ENCODE assay signal across 2 cellular contexts in genomic region chr3:156620260-156620659, GRCh38.
TF ChIP-seq lines count a peak whose summit lies in the region.

No MANE protein-coding gene starts in this region.

TF ChIP-seq in A549, 52 proteins besides CTCF, POLR2A, EP300 and RAD21 (continued from another document):
- TF ChIP-seq REST (IDR thresholded peaks at IDR 0.05) = no peak
- TF ChIP-seq CBX2 (IDR thresholded peaks at IDR 0.05; ENCODE audit: borderline replicate concordance, low read depth) = no peak
- TF ChIP-seq FOXS1 (CRISPR knock-in tag; IDR thresholded peaks at IDR 0.05) = no peak
- TF ChIP-seq JUN (IDR thresholded peaks at IDR 0.05) = no peak
- no peak for TF ChIP-seq GATA3 (IDR thresholded peaks at IDR 0.05; ENCODE audit: borderline replicate concordance)
- no peak for TF ChIP-seq EHF (CRISPR knock-in tag; IDR thresholded peaks at IDR 0.05)
- TF ChIP-seq MAFK (IDR thresholded peaks at IDR 0.05; ENCODE audit: partially characterized antibody) = peak; percentile 87
- TF ChIP-seq RARB (CRISPR knock-in tag; IDR thresholded peaks at IDR 0.05) = no peak
- no peak for TF ChIP-seq POLR2AphosphoS2 (conservative IDR thresholded peaks at IDR 0.05; ENCODE audit: low read length)
- TF ChIP-seq NFE2L2 (conservative IDR thresholded peaks at IDR 0.05; ENCODE audit: low read length) = peak; percentile 92
- TF ChIP-seq MAX (IDR thresholded peaks at IDR 0.05) = no peak
- TF ChIP-seq TP53 (CRISPR knock-in tag; IDR thresholded peaks at IDR 0.05) = no peak
- TF ChIP-seq ZNF302 (CRISPR knock-in tag; IDR thresholded peaks at IDR 0.05) = no peak
- TF ChIP-seq NR3C1 (IDR thresholded peaks at IDR 0.05) = no peak
- no peak for TF ChIP-seq HES2 (IDR thresholded peaks at IDR 0.05)
- TF ChIP-seq TFCP2L1 (CRISPR knock-in tag; IDR thresholded peaks at IDR 0.05) = no peak
- no peak for TF ChIP-seq FOSB (CRISPR knock-in tag; IDR thresholded peaks at IDR 0.05)
- no peak for TF ChIP-seq MYC (IDR thresholded peaks at IDR 0.05; ENCODE audit: borderline replicate concordance, low read length)
- TF ChIP-seq RCOR1 (IDR thresholded peaks at IDR 0.05; ENCODE audit: low read depth, low read length) = no peak

TF ChIP-seq in K562, 482 proteins besides CTCF, POLR2A, EP300 and RAD21 (continued from another document and continues in another):
- no peak for TF ChIP-seq ZHX1 (conservative IDR thresholded peaks at IDR 0.05; ENCODE audit: low read length)
- peak; percentile 51 for TF ChIP-seq FOSL1 (tag; conservative IDR thresholded peaks at IDR 0.05)
- TF ChIP-seq CUX1 (CRISPR knock-in tag; IDR thresholded peaks at IDR 0.05) = peak; percentile 95
- TF ChIP-seq NCOA6 (IDR thresholded peaks at IDR 0.05) = no peak
- no peak for TF ChIP-seq IRF1 (CRISPR knock-in tag; IDR thresholded peaks at IDR 0.05; ENCODE audit: borderline replicate concordance)
- no peak for TF ChIP-seq KAT8 (IDR thresholded peaks at IDR 0.05; ENCODE audit: low read depth)
- no peak for TF ChIP-seq ZNF143 (CRISPR knock-in tag; IDR thresholded peaks at IDR 0.05)
- TF ChIP-seq GTF2A2 (tag; IDR thresholded peaks at IDR 0.05) = peak; percentile 83
- 0 out of 2 replicates have a peak, but pooled peaks have one; percentile 40 for TF ChIP-seq HEY1 (CRISPR knock-in tag; IDR thresholded peaks at IDR 0.05; ENCODE audit: borderline replicate concordance)
- no peak for TF ChIP-seq RNF2 (IDR thresholded peaks at IDR 0.05)
- no peak for TF ChIP-seq PREB (CRISPR knock-in tag; IDR thresholded peaks at IDR 0.05)
- no peak for TF ChIP-seq ZNF124 (CRISPR knock-in tag; IDR thresholded peaks at IDR 0.05)
- TF ChIP-seq ATF1 (CRISPR knock-in tag; IDR thresholded peaks at IDR 0.05) = no peak
- peak; percentile 68 for TF ChIP-seq ATF1 (tag; IDR thresholded peaks at IDR 0.05)
- no peak for TF ChIP-seq HES1 (IDR thresholded peaks at IDR 0.05; ENCODE audit: low read depth)
- no peak for TF ChIP-seq SAFB (IDR thresholded peaks at IDR 0.05; ENCODE audit: borderline replicate concordance, low read depth, low read length)
- no peak for TF ChIP-seq NR3C1 (CRISPR knock-in tag; IDR thresholded peaks at IDR 0.05)
- TF ChIP-seq ZNF318 (IDR thresholded peaks at IDR 0.05; ENCODE audit: borderline replicate concordance in 1 of 2, low read depth in 1 of 2) = 0 out of 4 replicates have a peak, but pooled peaks of 1 of the 2 experiments have one; percentile 49
- peak; percentile 79 for TF ChIP-seq ELF2 (CRISPR knock-in tag; IDR thresholded peaks at IDR 0.05)
- TF ChIP-seq ATF2 (CRISPR knock-in tag; IDR thresholded peaks at IDR 0.05) = no peak
- peak in 1 of 2 experiments; percentile 21; a peak in 1 of 4 replicates for TF ChIP-seq MNT (conservative IDR thresholded peaks at IDR 0.05)
- peak; percentile 45; the same call in 1 of the 2 replicates for TF ChIP-seq OTX1 (CRISPR knock-in tag; IDR thresholded peaks at IDR 0.05)
- TF ChIP-seq SRSF3 (IDR thresholded peaks at IDR 0.05; ENCODE audit: insufficient read depth, low read length) = no peak
- peak; percentile 76 for TF ChIP-seq ZBTB12 (CRISPR knock-in tag; IDR thresholded peaks at IDR 0.05)
